Comparison of ENCODE assay signal across 23 cellular contexts in genomic region chr10:51950371-51950995, GRCh38.
"Had no signal": no experiment of that assay in that cellular context is flagged by ENCODE, and none has a peak within 500 bp of the region (broad histone marks: within the 10 kb centered on the region; RNA-seq: fewer than 3 reads in every experiment).

No MANE protein-coding gene starts in this region.

- H3K9me3 Mint-ChIP-seq: activated T-cell treated with anti-CD3 and anti-CD28 coated beads, Interleukin-2, amount 50 U/mL, for 24 hours had no signal

- H3K27ac Mint-ChIP-seq: activated CD8-positive, alpha-beta memory T cell treated with anti-CD3 and anti-CD28 coated beads, Interleukin-2, amount 10 ng/mL, durations not matched to agents 7 days and 5 days; activated naive CD4-positive, alpha-beta T cell treated with anti-CD3 and anti-CD28 coated beads, Interleukin-2, amount 50 U/mL, for 72 hours; activated T-cell treated with anti-CD3 and anti-CD28 coated beads, Interleukin-2, amount 50 U/mL, for 24 hours; effector memory CD8-positive, alpha-beta T cell; natural killer cell; progenitor cell of endocrine pancreas; stimulated activated effector memory CD8-positive, alpha-beta T cell treated with anti-CD3 and anti-CD28 coated beads, Interleukin-12 subunit alpha, Interleukin-12 subunit beta, amount 100 ng/mL, for 72 hours had no signal

- H3K4me1 Mint-ChIP-seq: activated CD8-positive, alpha-beta memory T cell treated with anti-CD3 and anti-CD28 coated beads, Interleukin-2, amount 10 ng/mL, durations not matched to agents 7 days and 5 days; natural killer cell; stimulated activated effector memory CD8-positive, alpha-beta T cell treated with anti-CD3 and anti-CD28 coated beads, Interleukin-12 subunit alpha, Interleukin-12 subunit beta, amount 100 ng/mL, for 72 hours had no signal

- H3K4me3 ChIP-seq: right lobe of liver, transverse colon had no signal

- H3K4me1 ChIP-seq: foreskin keratinocyte, right lobe of liver had no signal

- H3K36me3 Mint-ChIP-seq: activated CD8-positive, alpha-beta memory T cell treated with anti-CD3 and anti-CD28 coated beads, Interleukin-2, amount 10 ng/mL, durations not matched to agents 7 days and 5 days; activated naive CD4-positive, alpha-beta T cell treated with anti-CD3 and anti-CD28 coated beads, Interleukin-2, amount 50 U/mL, for 72 hours; natural killer cell; stimulated activated effector memory CD8-positive, alpha-beta T cell treated with anti-CD3 and anti-CD28 coated beads, Interleukin-12 subunit alpha, Interleukin-12 subunit beta, amount 100 ng/mL, for 72 hours had no signal

- DNase-seq: activated CD4-positive, alpha-beta T cell treated with anti-CD3 and anti-CD28 coated beads for 1 hour; activated CD4-positive, alpha-beta T cell treated with anti-CD3 and anti-CD28 coated beads, Interleukin-2, amount 50 U/mL, for 4 hours; activated CD8-positive, alpha-beta memory T cell treated with anti-CD3 and anti-CD28 coated beads, Interleukin-2, amount 10 ng/mL, durations not matched to agents 7 days and 5 days; activated effector memory CD4-positive, alpha-beta T cell treated with anti-CD3 and anti-CD28 coated beads, Interleukin-2, amount 50 U/mL, for 16 hours; activated T-cell treated with anti-CD3 and anti-CD28 coated beads, Interleukin-2, amount 50 U/mL, for 24 hours; amygdala; brain microvascular endothelial cell; cerebellar nuclear complex; dermis blood vessel endothelial cell; effector memory CD8-positive, alpha-beta T cell; foreskin keratinocyte; left colon; natural killer cell; occipital lobe; SIG-M5; stimulated activated CD4-positive, alpha-beta T cell treated with anti-CD3 and anti-CD28 coated beads, Interleukin-12 subunit alpha, Interleukin-12 subunit beta, amount 100 ng/mL, for 4 hours; stimulated activated CD4-positive, alpha-beta T cell treated with anti-CD3 and anti-CD28 coated beads, Interleukin-2, amount 100 ng/mL, for 24 hours; transverse colon had no signal

- H3K4me3 Mint-ChIP-seq: activated CD8-positive, alpha-beta memory T cell treated with anti-CD3 and anti-CD28 coated beads, Interleukin-2, amount 10 ng/mL, durations not matched to agents 7 days and 5 days; activated T-cell treated with anti-CD3 and anti-CD28 coated beads, Interleukin-2, amount 50 U/mL, for 24 hours; effector memory CD8-positive, alpha-beta T cell; natural killer cell; stimulated activated effector memory CD8-positive, alpha-beta T cell treated with anti-CD3 and anti-CD28 coated beads, Interleukin-12 subunit alpha, Interleukin-12 subunit beta, amount 100 ng/mL, for 72 hours had no signal

- H3K27ac ChIP-seq: brain microvascular endothelial cell, foreskin keratinocyte, right lobe of liver, VCaP had no signal

- H3K36me3 ChIP-seq: brain microvascular endothelial cell, right lobe of liver, transverse colon had no signal

- H3K9me3 ChIP-seq: right lobe of liver, transverse colon had no signal

- ATAC-seq: activated CD8-positive, alpha-beta memory T cell treated with anti-CD3 and anti-CD28 coated beads, Interleukin-2, amount 10 ng/mL, durations not matched to agents 7 days and 5 days; activated naive CD4-positive, alpha-beta T cell treated with anti-CD3 and anti-CD28 coated beads, Interleukin-2, amount 50 U/mL, for 72 hours; effector memory CD8-positive, alpha-beta T cell; foreskin keratinocyte; left colon; natural killer cell; right lobe of liver; stimulated activated effector memory CD8-positive, alpha-beta T cell treated with anti-CD3 and anti-CD28 coated beads, Interleukin-12 subunit alpha, Interleukin-12 subunit beta, amount 100 ng/mL, for 72 hours had no signal

- H3K27me3 ChIP-seq: brain microvascular endothelial cell, foreskin keratinocyte, right lobe of liver, transverse colon had no signal

- H3K27me3 Mint-ChIP-seq: activated CD8-positive, alpha-beta memory T cell treated with anti-CD3 and anti-CD28 coated beads, Interleukin-2, amount 10 ng/mL, durations not matched to agents 7 days and 5 days; effector memory CD8-positive, alpha-beta T cell; progenitor cell of endocrine pancreas had no signal
